Comparison of ENCODE assay signal across 11 cellular contexts in the genomic region with DNA sequence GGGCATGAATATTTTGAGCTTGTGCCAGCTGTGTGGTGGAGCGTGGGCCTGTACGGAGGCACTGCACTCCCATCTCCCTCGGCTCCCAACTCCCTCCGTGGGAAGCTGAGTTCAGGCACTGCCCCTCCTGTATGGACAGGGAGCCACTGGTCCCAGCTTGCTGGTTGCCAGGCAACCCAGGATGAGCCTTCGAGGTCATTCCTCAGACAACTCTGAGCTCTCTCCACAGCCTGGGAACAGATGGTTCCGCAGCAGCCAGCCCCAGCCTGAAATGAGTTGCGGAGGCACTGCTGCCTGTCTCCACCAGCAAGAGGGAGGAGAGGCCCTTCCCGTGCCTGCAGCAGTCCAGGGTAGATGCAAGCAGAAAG. TPM values are rescaled to one million over a fixed set of nuclear protein-coding genes. Genes with fewer than 3 reads are reported as not detected.
DNase-seq lines count a peak whose midpoint lies in the region; ATAC-seq and TF ChIP-seq lines count a peak whose summit lies in the region.
"Had no signal": no experiment of that assay in that cellular context is flagged by ENCODE, and none has a peak within 500 bp of the region (broad histone marks: within the 10 kb centered on the region; RNA-seq: fewer than 3 reads in every experiment).

No MANE protein-coding gene starts in this region.

- no peaks in the 10 kb centered on the region for H3K9me3 ChIP-seq in left lung
- no peaks in the 10 kb centered on the region for H3K9me3 ChIP-seq in T-helper 17 cell (ENCODE audit: control insufficient read depth, low read length, poor library complexity, severe bottlenecking)
- H3K9me3 ChIP-seq: BLaER1 treated with 17β-estradiol and CSF1 and Interleukin-3, amounts not matched to agents 10 nM and 100 nM; right lobe of liver had no signal

- H3K27ac ChIP-seq in left lung = no peak overlapping the region
- H3K27ac ChIP-seq: BLaER1 treated with 17β-estradiol and CSF1 and Interleukin-3, amounts not matched to agents 10 nM and 100 nM; right lobe of liver had no signal

- H3K4me1 Mint-ChIP-seq in activated naive CD8-positive, alpha-beta T cell treated with anti-CD3 and anti-CD28 coated beads for 36 hours = peaks cover 3% of the 10 kb centered on the region
- no peaks in the 10 kb centered on the region for H3K4me1 Mint-ChIP-seq in T-helper 17 cell

- no peaks in the 10 kb centered on the region for H3K27me3 ChIP-seq in left lung
- H3K27me3 ChIP-seq: BLaER1 treated with 17β-estradiol and CSF1 and Interleukin-3, amounts not matched to agents 10 nM and 100 nM; right lobe of liver had no signal

- intact Hi-C loops in left lung (cut with DNase I) = no loop called here

- H3K4me3 Mint-ChIP-seq in activated naive CD8-positive, alpha-beta T cell treated with anti-CD3 and anti-CD28 coated beads for 36 hours = no peak overlapping the region
- no peak overlapping the region for H3K4me3 Mint-ChIP-seq in T-helper 17 cell
- H3K4me3 Mint-ChIP-seq: activated T-helper 1 cell treated with anti-CD3 and anti-CD28 coated beads, Interleukin-12 subunit alpha, Interleukin-12 subunit beta, Interleukin-2, Interleukin-4 antibody, amounts not matched to agents 30 ng/mL and 10 ng/mL and 1 ng/mL, durations not matched to agents 14 hours and 24 hours and 36 hours had no signal

- DNase-seq in AG08395 (ENCODE audit: low spot score) = peak; percentile 83
- DNase-seq in NCI-H1092 treated with DMSO at 0.1 percent for 48 hours (lab: John Stamatoyannopoulos, UW) = peak; percentile 17
- DNase-seq in cardiac fibroblast (ENCODE audit: low read depth in 2 of 2) = peak; percentile 32 to 39
- DNase-seq in left lung = no peak
- DNase-seq in T1000 (lab: John Stamatoyannopoulos, UW) = no peak
- DNase-seq in activated naive CD8-positive, alpha-beta T cell treated with anti-CD3 and anti-CD28 coated beads for 36 hours = no peak
- DNase-seq in T-helper 17 cell = no peak
- DNase-seq in NCI-H146 (lab: John Stamatoyannopoulos, UW) = no peak
- DNase-seq: right lobe of liver had no signal

- no peaks in the 10 kb centered on the region for H3K27me3 Mint-ChIP-seq in activated naive CD8-positive, alpha-beta T cell treated with anti-CD3 and anti-CD28 coated beads for 36 hours
- peaks cover 15% of the 10 kb centered on the region for H3K27me3 Mint-ChIP-seq in T-helper 17 cell

- no peak overlapping the region for H3K27ac Mint-ChIP-seq in activated naive CD8-positive, alpha-beta T cell treated with anti-CD3 and anti-CD28 coated beads for 36 hours
- H3K27ac Mint-ChIP-seq in T-helper 17 cell = no peak overlapping the region
- H3K27ac Mint-ChIP-seq: activated T-helper 1 cell treated with anti-CD3 and anti-CD28 coated beads, Interleukin-12 subunit alpha, Interleukin-12 subunit beta, Interleukin-2, Interleukin-4 antibody, amounts not matched to agents 30 ng/mL and 10 ng/mL and 1 ng/mL, durations not matched to agents 14 hours and 24 hours and 36 hours had no signal

- no peaks in the 10 kb centered on the region for H3K4me1 ChIP-seq in left lung
- H3K4me1 ChIP-seq: right lobe of liver had no signal

- H3K36me3 ChIP-seq in left lung = no peaks in the 10 kb centered on the region
- H3K36me3 ChIP-seq: BLaER1 treated with 17β-estradiol and CSF1 and Interleukin-3, amounts not matched to agents 10 nM and 100 nM; right lobe of liver had no signal

- H3K4me3 ChIP-seq in cardiac fibroblast (replicated peaks in 1 of 2; ENCODE audit: low read depth in 2 of 2, low read length in 2 of 2) (no peak overlapping the region), left lung (no peak overlapping the region)
- H3K4me3 ChIP-seq: BLaER1 treated with 17β-estradiol and CSF1 and Interleukin-3, amounts not matched to agents 10 nM and 100 nM; right lobe of liver had no signal

- no peaks in the 10 kb centered on the region for H3K36me3 Mint-ChIP-seq in activated naive CD8-positive, alpha-beta T cell treated with anti-CD3 and anti-CD28 coated beads for 36 hours
- H3K36me3 Mint-ChIP-seq in T-helper 17 cell (ENCODE audit: low read depth) = no peaks in the 10 kb centered on the region

- ATAC-seq in left lung (peak; percentile 25), T-helper 17 cell (no peak)

- H3K9me3 Mint-ChIP-seq in activated naive CD8-positive, alpha-beta T cell treated with anti-CD3 and anti-CD28 coated beads for 36 hours = no peaks in the 10 kb centered on the region
- H3K9me3 Mint-ChIP-seq: activated T-helper 1 cell treated with anti-CD3 and anti-CD28 coated beads, Interleukin-12 subunit alpha, Interleukin-12 subunit beta, Interleukin-2, Interleukin-4 antibody, amounts not matched to agents 30 ng/mL and 10 ng/mL and 1 ng/mL, durations not matched to agents 14 hours and 24 hours and 36 hours had no signal

- no peak for TF ChIP-seq CTCF in cardiac fibroblast (IDR thresholded peaks at IDR 0.05; ENCODE audit: low read depth, low read length)
- TF ChIP-seq CTCF in left lung (IDR thresholded peaks at IDR 0.05) = no peak

RNA-seq across cellular contexts. Expression of gene TENT5B, which starts 58.4 kb away (rescaled TPM):
- total RNA-seq in left lung (10 to 100 TPM; 22.9 to 27.3 TPM), T-helper 17 cell (not detected)
- not detected for total RNA-seq in activated naive CD8-positive, alpha-beta T cell treated with anti-CD3 and anti-CD28 coated beads for 36 hours
- total RNA-seq: activated T-helper 1 cell treated with anti-CD3 and anti-CD28 coated beads, Interleukin-12 subunit alpha, Interleukin-12 subunit beta, Interleukin-2, Interleukin-4 antibody, amounts not matched to agents 30 ng/mL and 10 ng/mL and 1 ng/mL, durations not matched to agents 14 hours and 24 hours and 36 hours had no signal

Comparison
In these comparisons a context has a peak if more than half of its experiments do, and no peak if none do; other contexts are left out.
1. DNase-seq: peak in AG08395 (single experiment), NCI-H1092 treated with DMSO at 0.1 percent for 48 hours (single experiment) and cardiac fibroblast (2 of 2); none in left lung (0 of 2), T1000 (single experiment), activated naive CD8-positive, alpha-beta T cell treated with anti-CD3 and anti-CD28 coated beads for 36 hours (single experiment), T-helper 17 cell (0 of 3) and NCI-H146 (single experiment).
2. RNA of gene TENT5B, which starts 58.4 kb away (total RNA-seq): 22.9 to 27.3 TPM in left lung; not detected in T-helper 17 cell and not detected in activated naive CD8-positive, alpha-beta T cell treated with anti-CD3 and anti-CD28 coated beads for 36 hours; every median in the first group is over 10 times any median in the second.